17 cellular contexts compared by ENCODE assay signal in genomic region chr2:212949786-212950185, GRCh38.
DNase-seq lines count a peak whose midpoint lies in the region; ATAC-seq and FAIRE-seq lines count a peak whose summit lies in the region.
"Had no signal": no experiment of that assay in that cellular context is flagged by ENCODE, and none has a peak within 500 bp of the region (broad histone marks: within the 10 kb centered on the region; RNA-seq: fewer than 3 reads in every experiment).

No MANE protein-coding gene starts in this region.

- FAIRE-seq in islet of Langerhans (lab: Jason Lieb, UNC), result peak; percentile 27
- FAIRE-seq: GM12892, H54 had no signal

- no peak overlapping the region for H3K9ac ChIP-seq in GM23248
- peak overlapping the region; percentile 21 for H3K9ac ChIP-seq in adipocyte (ENCODE audit: low read length)
- H3K9ac ChIP-seq: BLaER1 had no signal

- DNase-seq in GM23248 (peak; percentile 10), adipocyte (ENCODE audit: low read depth) (no peak), skeletal muscle cell (ENCODE audit: low read depth) (peak; percentile 52), NCI-H2107 treated with DMSO at 0.1 percent for 48 hours (lab: John Stamatoyannopoulos, UW; ENCODE audit: unreplicated experiment) (no peak), aorta (no peak)
- DNase-seq in activated T-cell treated with anti-CD3 and anti-CD28 coated beads, Interleukin-2, amount 50 U/mL, for 48 hours, result no peak
- DNase-seq: 8988T; CD4-positive, alpha-beta memory T cell; DMS153; DMS79; GDM1; HCEC 1CT had no signal

- H3K4me3 ChIP-seq in GM23248 (no peak overlapping the region), adipocyte (ENCODE audit: low read length) (no peak overlapping the region), skeletal muscle cell (ENCODE audit: low read depth, low read length) (no peak overlapping the region), aorta (ENCODE audit: low read length in 2 of 2) (no peak overlapping the region)
- H3K4me3 ChIP-seq: BLaER1 had no signal

- no peak overlapping the region for H3K4me2 ChIP-seq in GM23248 (ENCODE audit: unreplicated experiment)
- H3K4me2 ChIP-seq: BLaER1 had no signal

- in situ Hi-C loops in GM23248 (cut with MboI), result no loop called here

- H3K9me3 ChIP-seq in GM23248 (ENCODE audit: low read depth) (no peaks in the 10 kb centered on the region), adipocyte (ENCODE audit: control insufficient read depth, low read length) (no peaks in the 10 kb centered on the region), aorta (ENCODE audit: control insufficient read depth, low read length) (no peaks in the 10 kb centered on the region)
- H3K9me3 ChIP-seq: BLaER1 had no signal

- ATAC-seq in aorta (ENCODE audit: low FRiP score), result no peak

- H3K9me2 ChIP-seq in GM23248 (ENCODE audit: insufficient read depth), result no peaks in the 10 kb centered on the region

- H3K27ac ChIP-seq in GM23248 (no peak overlapping the region), aorta (ENCODE audit: low read depth in 1 of 2, low read length in 2 of 2) (no peak overlapping the region)
- H3K27ac ChIP-seq: BLaER1, HL-60 had no signal

- H3K4me1 ChIP-seq in GM23248 (ENCODE audit: insufficient read depth) (no peaks in the 10 kb centered on the region), adipocyte (ENCODE audit: control insufficient read depth, insufficient read depth, low read length) (peaks cover 25% of the 10 kb centered on the region), aorta (ENCODE audit: control insufficient read depth in 1 of 2, insufficient read depth in 2 of 2, low read length in 2 of 2) (no peaks in the 10 kb centered on the region)
- H3K4me1 ChIP-seq: BLaER1 had no signal

- H3K36me3 ChIP-seq in GM23248 (ENCODE audit: low read depth) (no peaks in the 10 kb centered on the region; the same call in 1 of the 2 replicates), adipocyte (ENCODE audit: control insufficient read depth, insufficient read depth, low read length, severe bottlenecking) (no peaks in the 10 kb centered on the region), aorta (ENCODE audit: control insufficient read depth in 1 of 2, insufficient read depth in 2 of 2, low read length in 1 of 2) (no peaks in the 10 kb centered on the region)
- H3K36me3 ChIP-seq: BLaER1 had no signal

- intact Hi-C loops in aorta (cut with DNase I), result no loop called here

- WGBS in GM23248 (ENCODE audit: low coverage in 1 of 2, low lambda C conversion rate in 2 of 2, missing lambda C conversion rate in 2 of 2), 2 experiments, result 91 to 100% methylated on average over 1 of the region's 1 CpG
- WGBS in aorta, 2 donors, result 67 to 72% methylated on average over 1 of the region's 1 CpG

- H3K79me2 ChIP-seq in GM23248 (ENCODE audit: insufficient read depth), result no peaks in the 10 kb centered on the region

- no peaks in the 10 kb centered on the region for H3F3A ChIP-seq in GM23248 (ENCODE audit: insufficient read depth)

- no peak overlapping the region for H2AFZ ChIP-seq in GM23248

- no peaks in the 10 kb centered on the region for H4K20me1 ChIP-seq in GM23248 (ENCODE audit: insufficient read depth)
- H4K20me1 ChIP-seq: BLaER1 had no signal

- H3K27me3 ChIP-seq in GM23248 (replicated peaks; ENCODE audit: insufficient read depth) (no peaks in the 10 kb centered on the region), adipocyte (replicated peaks; ENCODE audit: control insufficient read depth, insufficient read depth, low read length) (no peaks in the 10 kb centered on the region), aorta (ENCODE audit: control insufficient read depth in 1 of 2, insufficient read depth in 2 of 2, low read length in 1 of 2) (no peaks in the 10 kb centered on the region)
- H3K27me3 ChIP-seq: BLaER1 had no signal

Comparison
In these comparisons a context has a peak if more than half of its experiments do, and no peak if none do; other contexts are left out.
1. DNase-seq: peak in GM23248 (single experiment) and skeletal muscle cell (single experiment); none in adipocyte (single experiment), NCI-H2107 treated with DMSO at 0.1 percent for 48 hours (single experiment), activated T-cell treated with anti-CD3 and anti-CD28 coated beads, Interleukin-2, amount 50 U/mL, for 48 hours (0 of 2) and aorta (0 of 2).